In genomic region chr10:89345367-89345766, GRCh38 we compare ENCODE assay signal across 1 cellular context.
TF ChIP-seq lines count a peak whose summit lies in the region.

No MANE protein-coding gene starts in this region.

TF ChIP-seq in A549, 52 proteins besides CTCF, POLR2A, EP300 and RAD21:
- TF ChIP-seq ZC3H11A (IDR thresholded peaks at IDR 0.05): peak; percentile 66
TF ChIP-seq in A549: peak in this region for 1; not testable (repeated sequence) for 51.
